ENCODE assay signal across 8 cellular contexts in genomic region chr7:157389951-157390730, GRCh38. TPM values are rescaled to one million over a fixed set of nuclear protein-coding genes. Genes with fewer than 3 reads are reported as not detected.
A peak's percentile ranks its signal among the peaks of the same experiment; 100 is the strongest.
DNase-seq lines count a peak whose midpoint lies in the region; ATAC-seq and TF ChIP-seq lines count a peak whose summit lies in the region.

No MANE protein-coding gene starts in this region.

- in situ Hi-C loops in mammary epithelial cell (cut with MboI; ENCODE audit: low sequenced_read_pairs in 2 of 2) = loop anchor here in 1 of 2 donors (25.0 kb wide), 1 partner anchor 428 kb away; no protein-coding TSS in a partner anchor

- H3K9me3 ChIP-seq in testis (no peaks in the 10 kb centered on the region), mammary epithelial cell (replicated peaks; ENCODE audit: insufficient read depth, low read length) (no peaks in the 10 kb centered on the region)

- H3K36me3 ChIP-seq in testis (ENCODE audit: low read depth, missing control alignments) = no peaks in the 10 kb centered on the region
- H3K36me3 ChIP-seq in mammary epithelial cell (ENCODE audit: insufficient read depth, low read length) = peaks cover 15% of the 10 kb centered on the region

- no peak overlapping the region for H2AFZ ChIP-seq in mammary epithelial cell (ENCODE audit: low read depth, low read length)

- no peak for TF ChIP-seq CTCF in testis (IDR thresholded peaks at IDR 0.05)
- TF ChIP-seq CTCF in mammary epithelial cell (conservative IDR thresholded peaks at IDR 0.05 in 1 of 2, IDR thresholded peaks at IDR 0.05 in 1 of 2; ENCODE audit: extremely low read depth in 1 of 2, insufficient read depth in 1 of 2, low read depth in 1 of 2, low read length in 2 of 2) = no peak

- H3K79me2 ChIP-seq in mammary epithelial cell (ENCODE audit: insufficient read depth, low read length) = peaks cover 80% of the 10 kb centered on the region

- H3K4me3 ChIP-seq in testis (no peak overlapping the region), mammary epithelial cell (replicated peaks in 1 of 3; ENCODE audit: insufficient read depth in 1 of 3, low read depth in 2 of 3, low read length in 3 of 3) (no peak overlapping the region)

- H3K27me3 ChIP-seq in testis (no peaks in the 10 kb centered on the region), mammary epithelial cell (ENCODE audit: insufficient read depth, low read length) (no peaks in the 10 kb centered on the region)

- BruUV-seq in mammary epithelial cell (replicated peaks; lab: Mats Ljungman, UMichigan) = no TSS peak

- H3K4me2 ChIP-seq in mammary epithelial cell (ENCODE audit: insufficient read depth, low read depth, low read length) = no peak overlapping the region

- ATAC-seq in left cardiac atrium (peak; percentile 20 to 72), GM18517 (IDR thresholded peaks at IDR 0.05; ENCODE audit: unreplicated experiment) (no peak)

- CTCF ChIA-PET in mammary epithelial cell (lab: Charles Lee; ENCODE audit: low non-redundant PET) = no interaction called here

- H3K4me1 ChIP-seq in testis (peaks cover 32% of the 10 kb centered on the region), mammary epithelial cell (ENCODE audit: insufficient read depth, low read length) (peaks cover 12% of the 10 kb centered on the region)

- no peak for TF ChIP-seq POLR2A in testis (IDR thresholded peaks at IDR 0.05)

- H3K9me3 Mint-ChIP-seq in activated T-cell treated with anti-CD3 and anti-CD28 coated beads, Interleukin-2, amount 50 U/mL, for 24 hours = no peaks in the 10 kb centered on the region
- H3K9me3 Mint-ChIP-seq in activated T-helper 2 cell treated with anti-CD3 and anti-CD28 coated beads, Interferon-gamma antibody, Interleukin-2, Interleukin-4, amounts not matched to agents 10 μg/mL and 5 μg/mL and 100 μg/mL, durations not matched to agents 14 hours and 24 hours and 36 hours = no peaks in the 10 kb centered on the region

- H3K9ac ChIP-seq in mammary epithelial cell (ENCODE audit: insufficient read depth, low read length) = no peak overlapping the region

- H4K20me1 ChIP-seq in mammary epithelial cell (ENCODE audit: insufficient read depth, low read length) = peaks cover 2% of the 10 kb centered on the region

- H3K36me3 Mint-ChIP-seq in activated T-cell treated with anti-CD3 and anti-CD28 coated beads, Interleukin-2, amount 50 U/mL, for 24 hours (ENCODE audit: low read depth) = peaks cover 80% of the 10 kb centered on the region
- peaks cover 59% of the 10 kb centered on the region for H3K36me3 Mint-ChIP-seq in activated T-helper 2 cell treated with anti-CD3 and anti-CD28 coated beads, Interferon-gamma antibody, Interleukin-2, Interleukin-4, amounts not matched to agents 10 μg/mL and 5 μg/mL and 100 μg/mL, durations not matched to agents 14 hours and 24 hours and 36 hours (ENCODE audit: low read depth)

- peak overlapping the region; percentile 71 for H3K27ac Mint-ChIP-seq in activated T-cell treated with anti-CD3 and anti-CD28 coated beads, Interleukin-2, amount 50 U/mL, for 24 hours
- H3K27ac Mint-ChIP-seq in activated T-helper 2 cell treated with anti-CD3 and anti-CD28 coated beads, Interferon-gamma antibody, Interleukin-2, Interleukin-4, amounts not matched to agents 10 μg/mL and 5 μg/mL and 100 μg/mL, durations not matched to agents 14 hours and 24 hours and 36 hours = peak overlapping the region; percentile 73

- no peak for DNase-seq in activated T-cell treated with anti-CD3 and anti-CD28 coated beads, Interleukin-2, amount 50 U/mL, for 24 hours
- no peak for DNase-seq in activated T-cell treated with anti-CD3 and anti-CD28 coated beads for 4 hours
- peak; percentile 33 for DNase-seq in activated T-helper 2 cell treated with anti-CD3 and anti-CD28 coated beads, Interferon-gamma antibody, Interleukin-2, Interleukin-4, amounts not matched to agents 10 μg/mL and 5 μg/mL and 100 μg/mL, durations not matched to agents 14 hours and 24 hours and 36 hours (ENCODE audit: low spot score)
- DNase-seq in left cardiac atrium = no peak
- peak; percentile 90 for DNase-seq in testis
- no peak for DNase-seq in T1000 (lab: John Stamatoyannopoulos, UW)
- DNase-seq in mammary epithelial cell = no peak

- dilution Hi-C loops in mammary epithelial cell (cut with HindIII; ENCODE audit: low sequenced_read_pairs) = loop anchor here (10.0 kb wide), 1 partner anchor 55 kb away; the partner anchor contains the start of gene DNAJB6

- intact Hi-C loops in activated T-helper 2 cell treated with anti-CD3 and anti-CD28 coated beads, Interferon-gamma antibody, Interleukin-2, Interleukin-4, amounts not matched to agents 10 μg/mL and 5 μg/mL and 100 μg/mL, durations not matched to agents 14 hours and 24 hours and 36 hours (cut with micrococcal nuclease) = loop anchor here (2.0 to 5.0 kb wide), 2 partner anchors 15 to 78 kb away; no protein-coding TSS in a partner anchor
- intact Hi-C loops in left cardiac atrium (cut with DNase I) (loop anchor here in 1 of 2 donors (10.0 kb wide), 2 partner anchors 55 to 115 kb away; partner anchors contain the start of gene DNAJB6), testis (cut with DNase I; ENCODE audit: low total_unique reads) (no loop called here), mammary epithelial cell (cut with micrococcal nuclease) (no loop called here)

- H3K27ac ChIP-seq in testis (peak overlapping the region; percentile 77 to 84), mammary epithelial cell (ENCODE audit: insufficient read depth, low read depth, low read length) (no peak overlapping the region)

- WGBS in testis, 2 donors = 44 to 46% methylated on average over 16 to 19 of the region's 19 CpGs
- WGBS in mammary epithelial cell (ENCODE audit: low coverage, missing lambda C conversion rate) = 93% methylated on average over 15 of the region's 19 CpGs

- peaks cover 45% of the 10 kb centered on the region for H3K4me1 Mint-ChIP-seq in activated T-cell treated with anti-CD3 and anti-CD28 coated beads, Interleukin-2, amount 50 U/mL, for 24 hours (ENCODE audit: low read depth)
- peaks cover 38% of the 10 kb centered on the region for H3K4me1 Mint-ChIP-seq in activated T-helper 2 cell treated with anti-CD3 and anti-CD28 coated beads, Interferon-gamma antibody, Interleukin-2, Interleukin-4, amounts not matched to agents 10 μg/mL and 5 μg/mL and 100 μg/mL, durations not matched to agents 14 hours and 24 hours and 36 hours (ENCODE audit: low read depth)

- no peak overlapping the region for H3K4me3 Mint-ChIP-seq in activated T-cell treated with anti-CD3 and anti-CD28 coated beads, Interleukin-2, amount 50 U/mL, for 24 hours
- H3K4me3 Mint-ChIP-seq in activated T-helper 2 cell treated with anti-CD3 and anti-CD28 coated beads, Interferon-gamma antibody, Interleukin-2, Interleukin-4, amounts not matched to agents 10 μg/mL and 5 μg/mL and 100 μg/mL, durations not matched to agents 14 hours and 24 hours and 36 hours (ENCODE audit: low read depth) = peak overlapping the region; percentile 58

- H3K27me3 Mint-ChIP-seq in activated T-cell treated with anti-CD3 and anti-CD28 coated beads, Interleukin-2, amount 50 U/mL, for 24 hours = no peaks in the 10 kb centered on the region
- H3K27me3 Mint-ChIP-seq in activated T-helper 2 cell treated with anti-CD3 and anti-CD28 coated beads, Interferon-gamma antibody, Interleukin-2, Interleukin-4, amounts not matched to agents 10 μg/mL and 5 μg/mL and 100 μg/mL, durations not matched to agents 14 hours and 24 hours and 36 hours (ENCODE audit: low read depth) = no peaks in the 10 kb centered on the region

RNA-seq across cellular contexts. Expression of gene DNAJB6, which starts 53.3 kb away (rescaled TPM):
- total RNA-seq in activated T-helper 2 cell treated with anti-CD3 and anti-CD28 coated beads, Interferon-gamma antibody, Interleukin-2, Interleukin-4, amounts not matched to agents 10 μg/mL and 5 μg/mL and 100 μg/mL, durations not matched to agents 14 hours and 24 hours and 36 hours = 122 and 125 TPM in 2 replicates
- total RNA-seq in left cardiac atrium = 100 to 1,000 TPM; 158 to 159 TPM
- total RNA-seq in testis = 100 to 1,000 TPM; 154 to 172 TPM
- polyA plus RNA-seq in testis (ENCODE audit: insufficient read depth, low read depth, low replicate concordance) = 262 TPM
- total RNA-seq in mammary epithelial cell = 100 to 1,000 TPM; 151 to 157 TPM
- 75.6 TPM for polyA plus RNA-seq in mammary epithelial cell
- polyA minus RNA-seq in mammary epithelial cell = 39.8 TPM

Comparison
In these comparisons a context has a peak if more than half of its experiments do, and no peak if none do; other contexts are left out.
1. DNase-seq: peak in activated T-helper 2 cell treated with anti-CD3 and anti-CD28 coated beads, Interferon-gamma antibody, Interleukin-2, Interleukin-4, amounts not matched to agents 10 μg/mL and 5 μg/mL and 100 μg/mL, durations not matched to agents 14 hours and 24 hours and 36 hours (single experiment) and testis (single experiment); none in activated T-cell treated with anti-CD3 and anti-CD28 coated beads, Interleukin-2, amount 50 U/mL, for 24 hours (single experiment), activated T-cell treated with anti-CD3 and anti-CD28 coated beads for 4 hours (single experiment), left cardiac atrium (single experiment), T1000 (single experiment) and mammary epithelial cell (single experiment).